ENCODE assay signal across 8 cellular contexts in the genomic region with DNA sequence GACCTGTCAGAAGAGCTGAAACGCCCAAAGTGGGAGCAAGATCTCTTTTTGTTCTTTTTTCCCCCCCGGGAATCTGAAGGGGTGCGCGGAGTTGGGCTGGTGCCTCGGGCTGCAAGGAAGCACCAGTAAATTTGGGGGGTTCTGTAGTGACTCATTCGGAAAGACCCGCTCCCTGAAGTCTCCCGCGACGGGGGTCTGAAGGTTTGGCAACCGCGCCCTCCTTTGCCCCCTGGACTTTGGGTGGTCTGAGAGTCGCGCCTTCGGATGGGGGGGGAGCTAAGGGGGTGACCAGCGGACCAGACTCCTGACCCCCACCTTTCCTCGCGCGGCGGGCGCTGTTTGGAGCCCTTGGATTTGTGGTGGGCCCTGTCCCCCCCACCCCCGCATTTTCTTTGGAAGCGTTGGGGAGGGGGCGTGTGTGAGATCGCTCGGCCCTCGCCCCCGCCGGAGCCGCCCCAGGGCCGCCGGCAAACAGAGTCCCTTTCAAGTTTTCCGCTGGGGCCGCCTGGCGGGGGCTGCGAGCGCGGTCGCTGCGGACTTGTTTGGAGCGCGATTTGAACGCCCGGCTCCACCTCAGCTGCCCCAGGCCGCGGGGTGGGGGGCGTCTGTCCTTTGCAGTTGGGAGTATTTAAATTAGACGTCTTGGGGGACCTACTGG. TPM values are rescaled to one million over a fixed set of nuclear protein-coding genes. Genes with fewer than 3 reads are reported as not detected.
DNase-seq lines count a peak whose midpoint lies in the region; ATAC-seq and TF ChIP-seq lines count a peak whose summit lies in the region.

No MANE protein-coding gene starts in this region.

- no peaks in the 10 kb centered on the region for H3K9me3 ChIP-seq in CD4-positive, alpha-beta memory T cell (ENCODE audit: control insufficient read depth in 1 of 2, low read length in 2 of 2)
- H3K9me3 ChIP-seq in stomach, result no peaks in the 10 kb centered on the region

- H3K4me1 ChIP-seq in CD4-positive, alpha-beta memory T cell (ENCODE audit: insufficient read depth, low read length), result peaks cover 37% of the 10 kb centered on the region
- H3K4me1 ChIP-seq in stomach, result peaks cover 64 to 81% (median 79%) of the 10 kb centered on the region in 4 donors

- no peak overlapping the region for H3K27ac ChIP-seq in CD4-positive, alpha-beta memory T cell (ENCODE audit: low read depth, low read length)
- H3K27ac ChIP-seq in stomach, result peak overlapping the region; percentile 90 to 95 (median 94)

- no peak for ATAC-seq in left colon
- ATAC-seq in HG03442 (IDR thresholded peaks at IDR 0.05; ENCODE audit: unreplicated experiment), result no peak
- ATAC-seq in HG02610 (IDR thresholded peaks at IDR 0.05; ENCODE audit: unreplicated experiment), result no peak
- ATAC-seq in HG02571 (IDR thresholded peaks at IDR 0.05; ENCODE audit: unreplicated experiment), result no peak

- POLR2A ChIA-PET in CD4-positive, alpha-beta memory T cell (lab: Charles Lee; ENCODE audit: partially characterized antibody), result no interaction called here

- H3K4me3 Mint-ChIP-seq in CD4-positive, alpha-beta memory T cell, result peak overlapping the region; percentile 76 to 89 (median 84)
- peak overlapping the region; percentile 81 to 99 (median 98) for H3K4me3 Mint-ChIP-seq in brain

- peaks cover 41% of the 10 kb centered on the region for H3K27me3 ChIP-seq in CD4-positive, alpha-beta memory T cell (ENCODE audit: insufficient read depth, low read length)
- peaks cover 0 to 45% (median 0%) of the 10 kb centered on the region in 3 donors for H3K27me3 ChIP-seq in stomach

- peak overlapping the region in 1 of 2 donors; percentile 27 for H3K4me3 ChIP-seq in CD4-positive, alpha-beta memory T cell (ENCODE audit: low read length in 2 of 2)
- peak overlapping the region; percentile 63 to 95 (median 84) for H3K4me3 ChIP-seq in stomach

- 0 to 4% (median 1%) methylated on average over 32 to 48 of the region's 48 CpGs for WGBS in stomach, 5 donors

- no peak for TF ChIP-seq EP300 in stomach (IDR thresholded peaks at IDR 0.05)

- no peak for DNase-seq in CD4-positive, alpha-beta memory T cell
- DNase-seq in KBM-7, result peak; percentile 37
- peak; percentile 43 to 64 for DNase-seq in left colon
- DNase-seq in stomach, result peak; percentile 56

- H3K36me3 ChIP-seq in CD4-positive, alpha-beta memory T cell (ENCODE audit: insufficient read depth, low read length), result no peaks in the 10 kb centered on the region
- H3K36me3 ChIP-seq in stomach, result no peaks in the 10 kb centered on the region

- peaks cover 38 to 54% of the 10 kb centered on the region in 2 donors for H3K27me3 Mint-ChIP-seq in CD4-positive, alpha-beta memory T cell
- peaks cover 17% of the 10 kb centered on the region for H3K27me3 Mint-ChIP-seq in brain

- TF ChIP-seq POLR2A in stomach (IDR thresholded peaks at IDR 0.05), result no peak

- in situ Hi-C loops in KBM-7 (cut with MboI; ENCODE audit: low pct_unique_long_range_greater_than_20kb, low sequenced_read_pairs), result no loop called here

- H3K27ac Mint-ChIP-seq in CD4-positive, alpha-beta memory T cell, result peak overlapping the region in 2 of 7 donors; percentile 8 to 74
- H3K27ac Mint-ChIP-seq in brain, result peak overlapping the region; percentile 98 to 99 (median 99)

- H3K36me3 Mint-ChIP-seq in CD4-positive, alpha-beta memory T cell, result no peaks in the 10 kb centered on the region
- no peaks in the 10 kb centered on the region for H3K36me3 Mint-ChIP-seq in brain

- intact Hi-C loops in CD4-positive, alpha-beta memory T cell (cut with micrococcal nuclease), result no loop called here
- intact Hi-C loops in left colon (cut with DNase I, micrococcal nuclease), result no loop called here
- intact Hi-C loops in stomach (cut with DNase I; ENCODE audit: low total_unique reads), result no loop called here

- H3K9me3 Mint-ChIP-seq in CD4-positive, alpha-beta memory T cell, result peaks cover 0 to 2% (median 0%) of the 10 kb centered on the region in 8 donors
- H3K9me3 Mint-ChIP-seq in brain, result peaks cover 0 to 4% (median 0%) of the 10 kb centered on the region in 5 experiments

- CTCF ChIA-PET in CD4-positive, alpha-beta memory T cell (lab: Charles Lee; ENCODE audit: partially characterized antibody), result interaction anchor here (0.7 to 1.9 kb wide), 5 partner anchors 11 to 125 kb away, joined by 3 to 7 read pairs (median 3); no protein-coding TSS in a partner anchor

- peak; percentile 34 to 66 for TF ChIP-seq CTCF in brain (conservative IDR thresholded peaks at IDR 0.05)
- peak in 3 of 7 experiments; percentile 27 to 47 (median 40) for TF ChIP-seq CTCF in stomach (IDR thresholded peaks at IDR 0.05)

- H3K4me1 Mint-ChIP-seq in CD4-positive, alpha-beta memory T cell, result peaks cover 12 to 61% (median 24%) of the 10 kb centered on the region in 4 donors
- peaks cover 63% of the 10 kb centered on the region for H3K4me1 Mint-ChIP-seq in brain

RNA-seq across cellular contexts. Expression of a gene that starts 2.0 kb away (rescaled TPM):
- total RNA-seq in CD4-positive, alpha-beta memory T cell, result 1 to 10 TPM; 1.6 to 3.6 TPM
- 1 to 10 TPM; 2.7 to 5.5 TPM for polyA plus RNA-seq in CD4-positive, alpha-beta memory T cell
- 79.7 TPM for polyA plus RNA-seq in brain (ENCODE audit: insufficient read depth, low read depth, low replicate concordance)
- total RNA-seq in left colon, result 10 to 100 TPM; 28.2 to 30.2 TPM
- total RNA-seq in stomach, result 100 to 1,000 TPM in 1 of 5 donors, 10 to 100 TPM in 4; 25.9 to 101 (median 32.7) TPM
- 10 to 100 TPM; 18.3 to 26.3 (median 22.2) TPM for polyA plus RNA-seq in stomach

Comparison
In these comparisons a context has a peak if more than half of its experiments do, and no peak if none do; other contexts are left out.
1. DNase-seq: peak in KBM-7 (single experiment), left colon (2 of 2) and stomach (single experiment); none in CD4-positive, alpha-beta memory T cell (0 of 5).
2. RNA of a gene that starts 2.0 kb away (total RNA-seq): 25.9 to 101 TPM in stomach and 28.2 to 30.2 TPM in left colon; 1.6 to 3.6 TPM in CD4-positive, alpha-beta memory T cell; every median in the first group is over 4 times any median in the second.